15 cellular contexts compared by ENCODE assay signal in the genomic region with DNA sequence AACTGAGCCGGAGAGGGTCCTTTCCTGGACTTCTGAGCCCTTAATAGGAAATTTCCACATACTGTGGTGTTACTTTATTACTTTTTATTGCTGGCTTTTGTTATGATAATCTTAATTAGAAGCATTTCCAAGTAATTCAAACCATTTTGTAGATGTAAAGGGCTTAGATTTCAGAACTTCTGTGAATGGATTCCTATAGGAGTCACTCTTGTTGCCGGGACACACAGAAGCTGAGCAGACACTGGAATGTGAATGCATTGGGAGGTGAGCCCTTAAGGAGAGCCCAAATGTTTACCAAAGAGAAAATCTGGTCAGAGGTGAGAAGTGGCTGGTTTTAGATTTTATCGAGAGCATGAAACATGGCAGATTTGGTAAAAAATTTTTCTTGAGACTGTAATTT.
DNase-seq lines count a peak whose midpoint lies in the region; ATAC-seq and TF ChIP-seq lines count a peak whose summit lies in the region.
"Had no signal": no experiment of that assay in that cellular context is flagged by ENCODE, and none has a peak within 500 bp of the region (broad histone marks: within the 10 kb centered on the region; RNA-seq: fewer than 3 reads in every experiment).

No MANE protein-coding gene starts in this region.

- peak overlapping the region; percentile 98 to 99 for H3K27ac Mint-ChIP-seq in natural killer cell treated with Interleukin-12 subunit alpha and Interleukin-12 subunit beta and Interleukin-15 and Interleukin-18, amount 100 ng/mL, for 72 hours
- H3K27ac Mint-ChIP-seq in stimulated activated naive B cell treated with anti-CD40 and anti-IgM and Interleukin-4, amounts not matched to agents 10 μg/mL and 1 μg/mL and 100 μg/mL, for 72 hours: no peak overlapping the region

- CTCF ChIA-PET in SK-N-SH (lab: Yijun Ruan, JAX): interaction anchor here (1.3 kb wide), 1 partner anchor 206 kb away, joined by 3 read pairs; no protein-coding TSS in a partner anchor

- H3K4me3 Mint-ChIP-seq in natural killer cell treated with Interleukin-12 subunit alpha and Interleukin-12 subunit beta and Interleukin-15 and Interleukin-18, amount 100 ng/mL, for 72 hours: peak overlapping the region; percentile 76
- H3K4me3 Mint-ChIP-seq in stimulated activated naive B cell treated with anti-CD40 and anti-IgM and Interleukin-4, amounts not matched to agents 10 μg/mL and 1 μg/mL and 100 μg/mL, for 72 hours: no peak overlapping the region

- H3K36me3 ChIP-seq in SK-N-SH (replicated peaks in 1 of 2; ENCODE audit: control insufficient read depth in 1 of 2, insufficient read depth in 2 of 2, low read length in 1 of 2) (peaks cover 11 to 31% of the 10 kb centered on the region in 2 experiments), duodenal mucosa (ENCODE audit: control insufficient read depth in 1 of 2, insufficient read depth in 2 of 2, low read length in 2 of 2) (peaks cover 0 to 3% of the 10 kb centered on the region in 2 donors), upper lobe of left lung (peaks cover 0 to 7% (median 0%) of the 10 kb centered on the region in 4 donors)

- no peaks in the 10 kb centered on the region for H3K9me2 ChIP-seq in SK-N-SH

- H3K9ac ChIP-seq in SK-N-SH (no peak overlapping the region), duodenal mucosa (ENCODE audit: low read depth in 1 of 2, low read length in 2 of 2) (no peak overlapping the region)

- no peak for TF ChIP-seq RAD21 in SK-N-SH (IDR thresholded peaks at IDR 0.05; ENCODE audit: low read length)

- H3K27me3 Mint-ChIP-seq in natural killer cell treated with Interleukin-12 subunit alpha and Interleukin-12 subunit beta and Interleukin-15 and Interleukin-18, amount 100 ng/mL, for 72 hours: no peaks in the 10 kb centered on the region
- H3K27me3 Mint-ChIP-seq in stimulated activated naive B cell treated with anti-CD40 and anti-IgM and Interleukin-4, amounts not matched to agents 10 μg/mL and 1 μg/mL and 100 μg/mL, for 72 hours: peaks cover 5 to 36% of the 10 kb centered on the region in 2 donors

- POLR2A ChIA-PET in SK-N-SH (lab: Yijun Ruan, JAX): no interaction called here

- H4K20me1 ChIP-seq in SK-N-SH (ENCODE audit: insufficient read depth): peaks cover 6% of the 10 kb centered on the region

- H3K4me2 ChIP-seq in SK-N-SH: peak overlapping the region; percentile 15; the same call in 1 of the 2 replicates

- no peak for TF ChIP-seq EP300 in SK-N-SH (IDR thresholded peaks at IDR 0.05; ENCODE audit: borderline replicate concordance in 1 of 2, low read depth in 1 of 2, low read length in 1 of 2)
- TF ChIP-seq EP300 in upper lobe of left lung (IDR thresholded peaks at IDR 0.05): no peak

- DNase-seq in SK-N-SH (no peak), upper lobe of left lung (no peak), NCI-H2081 (lab: John Stamatoyannopoulos, UW) (no peak)
- DNase-seq in natural killer cell treated with Interleukin-12 subunit alpha and Interleukin-12 subunit beta and Interleukin-15 and Interleukin-18, amount 100 ng/mL, for 72 hours (ENCODE audit: low spot score): no peak
- DNase-seq in stimulated activated naive B cell treated with anti-CD40 and anti-IgM and Interleukin-4, amounts not matched to agents 10 μg/mL and 1 μg/mL and 100 μg/mL, for 72 hours: no peak
- no peak for DNase-seq in activated CD4-positive, alpha-beta T cell treated with anti-CD3 and anti-CD28 coated beads, Interleukin-2, amount 50 U/mL, for 48 hours
- DNase-seq: cerebellar nuclear complex, DND-41, glutamatergic neuron, NCI-H2107 had no signal

- peaks cover 90% of the 10 kb centered on the region for H3K79me2 ChIP-seq in SK-N-SH (ENCODE audit: insufficient read depth)

- H2AFZ ChIP-seq in SK-N-SH (ENCODE audit: low read depth): no peak overlapping the region

- TF ChIP-seq POLR2A in upper lobe of left lung (IDR thresholded peaks at IDR 0.05): no peak

- TF ChIP-seq CTCF in SK-N-SH (IDR thresholded peaks at IDR 0.05) (no peak), upper lobe of left lung (IDR thresholded peaks at IDR 0.05) (no peak)

- no peaks in the 10 kb centered on the region for H3K9me3 ChIP-seq in SK-N-SH
- no peaks in the 10 kb centered on the region for H3K9me3 ChIP-seq in duodenal mucosa (ENCODE audit: control insufficient read depth in 1 of 2, low read length in 2 of 2)
- no peaks in the 10 kb centered on the region for H3K9me3 ChIP-seq in upper lobe of left lung
- H3K9me3 ChIP-seq: mucosa of descending colon had no signal

- peaks cover 75 to 87% of the 10 kb centered on the region in 2 donors for H3K4me1 Mint-ChIP-seq in natural killer cell treated with Interleukin-12 subunit alpha and Interleukin-12 subunit beta and Interleukin-15 and Interleukin-18, amount 100 ng/mL, for 72 hours (ENCODE audit: low read depth in 2 of 2)
- H3K4me1 Mint-ChIP-seq in stimulated activated naive B cell treated with anti-CD40 and anti-IgM and Interleukin-4, amounts not matched to agents 10 μg/mL and 1 μg/mL and 100 μg/mL, for 72 hours: peaks cover 6 to 13% of the 10 kb centered on the region in 2 donors

- H3F3A ChIP-seq in SK-N-SH (replicated peaks; ENCODE audit: insufficient read depth): peaks cover 36% of the 10 kb centered on the region

- H3K4me1 ChIP-seq in SK-N-SH (ENCODE audit: control insufficient read depth in 1 of 2, insufficient read depth in 2 of 2, low read depth in 1 of 2, low read length in 1 of 2): peaks cover 20 to 59% of the 10 kb centered on the region in 2 experiments
- peaks cover 8 to 52% of the 10 kb centered on the region in 2 donors for H3K4me1 ChIP-seq in duodenal mucosa (ENCODE audit: control insufficient read depth in 1 of 2, insufficient read depth in 2 of 2, low read length in 2 of 2)
- H3K4me1 ChIP-seq in upper lobe of left lung: peaks cover 56 to 72% (median 66%) of the 10 kb centered on the region in 4 donors

- H3K27me3 ChIP-seq in SK-N-SH (ENCODE audit: insufficient read depth): no peaks in the 10 kb centered on the region
- no peaks in the 10 kb centered on the region for H3K27me3 ChIP-seq in duodenal mucosa (ENCODE audit: control insufficient read depth in 1 of 2, insufficient read depth in 2 of 2, low read length in 2 of 2)
- H3K27me3 ChIP-seq in upper lobe of left lung: no peaks in the 10 kb centered on the region

- peaks cover 24% of the 10 kb centered on the region for H3K36me3 Mint-ChIP-seq in natural killer cell treated with Interleukin-12 subunit alpha and Interleukin-12 subunit beta and Interleukin-15 and Interleukin-18, amount 100 ng/mL, for 72 hours
- peaks cover 16 to 24% of the 10 kb centered on the region in 2 donors for H3K36me3 Mint-ChIP-seq in stimulated activated naive B cell treated with anti-CD40 and anti-IgM and Interleukin-4, amounts not matched to agents 10 μg/mL and 1 μg/mL and 100 μg/mL, for 72 hours

- H3K27ac ChIP-seq in SK-N-SH (ENCODE audit: low read depth in 2 of 2, low read length in 1 of 2) (peak overlapping the region; percentile 5 to 49; a peak in 2 of 4 replicates), duodenal mucosa (ENCODE audit: low read depth, low read length) (peak overlapping the region; percentile 18), upper lobe of left lung (peak overlapping the region; percentile 45 to 84 (median 82))
- H3K27ac ChIP-seq: 22Rv1, VCaP had no signal

- H3K4me3 ChIP-seq in SK-N-SH (ENCODE audit: low read depth in 2 of 2, low read length in 1 of 2) (no peak overlapping the region), duodenal mucosa (ENCODE audit: low read depth in 1 of 2, low read length in 2 of 2) (no peak overlapping the region), upper lobe of left lung (no peak overlapping the region)
- H3K4me3 ChIP-seq: mucosa of descending colon had no signal

- WGBS in SK-N-SH (ENCODE audit: low lambda C conversion rate): 89% methylated on average over 3 of the region's 3 CpGs
- 50 to 60% methylated on average over 3 of the region's 3 CpGs for WGBS in upper lobe of left lung, 2 donors

- ATAC-seq in SK-N-SH treated with all-trans-retinoic acid at 6 μM for 48 hours (no peak), upper lobe of left lung (ENCODE audit: low FRiP score in 2 of 2) (no peak)
- ATAC-seq in natural killer cell treated with Interleukin-12 subunit alpha and Interleukin-12 subunit beta and Interleukin-15 and Interleukin-18, amount 100 ng/mL, for 72 hours: no peak
- ATAC-seq in stimulated activated naive B cell treated with anti-CD40 and anti-IgM and Interleukin-4, amounts not matched to agents 10 μg/mL and 1 μg/mL and 100 μg/mL, for 72 hours (replicated peaks): no peak

- no peaks in the 10 kb centered on the region for H3K9me3 Mint-ChIP-seq in natural killer cell treated with Interleukin-12 subunit alpha and Interleukin-12 subunit beta and Interleukin-15 and Interleukin-18, amount 100 ng/mL, for 72 hours
- no peaks in the 10 kb centered on the region for H3K9me3 Mint-ChIP-seq in stimulated activated naive B cell treated with anti-CD40 and anti-IgM and Interleukin-4, amounts not matched to agents 10 μg/mL and 1 μg/mL and 100 μg/mL, for 72 hours

TF ChIP-seq in SK-N-SH, 30 proteins besides CTCF, POLR2A, EP300 and RAD21 (continues in another document):
- TF ChIP-seq FOSL2 (IDR thresholded peaks at IDR 0.05; ENCODE audit: borderline replicate concordance, low read depth) (no peak), MEF2A (IDR thresholded peaks at IDR 0.05; ENCODE audit: borderline replicate concordance, low read depth) (no peak), RCOR1 (IDR thresholded peaks at IDR 0.05; ENCODE audit: low read length) (no peak), FOXM1 (IDR thresholded peaks at IDR 0.05; ENCODE audit: low read depth) (no peak), NRF1 (IDR thresholded peaks at IDR 0.05; ENCODE audit: low read depth, low read length) (no peak), MXI1 (IDR thresholded peaks at IDR 0.05; ENCODE audit: low read depth, low read length) (no peak)
- TF ChIP-seq, protein P1, sequence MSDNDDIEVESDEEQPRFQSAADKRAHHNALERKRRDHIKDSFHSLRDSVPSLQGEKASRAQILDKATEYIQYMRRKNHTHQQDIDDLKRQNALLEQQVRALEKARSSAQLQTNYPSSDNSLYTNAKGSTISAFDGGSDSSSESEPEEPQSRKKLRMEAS (IDR thresholded peaks at IDR 0.05; ENCODE audit: low read depth): no peak

TF ChIP-seq in SK-N-SH treated with all-trans-retinoic acid at 6 μM for 48 hours, 23 proteins besides CTCF, POLR2A, EP300 and RAD21:
- TF ChIP-seq CSDC2 (CRISPR knock-in tag; IDR thresholded peaks at IDR 0.05): no peak
- TF ChIP-seq, protein P2, sequence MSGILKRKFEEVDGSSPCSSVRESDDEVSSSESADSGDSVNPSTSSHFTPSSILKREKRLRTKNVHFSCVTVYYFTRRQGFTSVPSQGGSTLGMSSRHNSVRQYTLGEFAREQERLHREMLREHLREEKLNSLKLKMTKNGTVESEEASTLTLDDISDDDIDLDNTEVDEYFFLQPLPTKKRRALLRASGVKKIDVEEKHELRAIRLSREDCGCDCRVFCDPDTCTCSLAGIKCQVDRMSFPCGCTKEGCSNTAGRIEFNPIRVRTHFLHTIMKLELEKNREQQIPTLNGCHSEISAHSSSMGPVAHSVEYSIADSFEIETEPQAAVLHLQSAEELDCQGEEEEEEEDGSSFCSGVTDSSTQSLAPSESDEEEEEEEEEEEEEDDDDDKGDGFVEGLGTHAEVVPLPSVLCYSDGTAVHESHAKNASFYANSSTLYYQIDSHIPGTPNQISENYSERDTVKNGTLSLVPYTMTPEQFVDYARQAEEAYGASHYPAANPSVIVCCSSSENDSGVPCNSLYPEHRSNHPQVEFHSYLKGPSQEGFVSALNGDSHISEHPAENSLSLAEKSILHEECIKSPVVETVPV (CRISPR knock-in tag; IDR thresholded peaks at IDR 0.05): no peak

Comparison
In these comparisons a context has a peak if more than half of its experiments do, and no peak if none do; other contexts are left out.
1. H3K27ac ChIP-seq: peak in every context shown above with its lines; median percentile 82 in upper lobe of left lung; 27 in SK-N-SH; 18 in duodenal mucosa.